ENCODE assay signal across 9 cellular contexts in the genomic region with DNA sequence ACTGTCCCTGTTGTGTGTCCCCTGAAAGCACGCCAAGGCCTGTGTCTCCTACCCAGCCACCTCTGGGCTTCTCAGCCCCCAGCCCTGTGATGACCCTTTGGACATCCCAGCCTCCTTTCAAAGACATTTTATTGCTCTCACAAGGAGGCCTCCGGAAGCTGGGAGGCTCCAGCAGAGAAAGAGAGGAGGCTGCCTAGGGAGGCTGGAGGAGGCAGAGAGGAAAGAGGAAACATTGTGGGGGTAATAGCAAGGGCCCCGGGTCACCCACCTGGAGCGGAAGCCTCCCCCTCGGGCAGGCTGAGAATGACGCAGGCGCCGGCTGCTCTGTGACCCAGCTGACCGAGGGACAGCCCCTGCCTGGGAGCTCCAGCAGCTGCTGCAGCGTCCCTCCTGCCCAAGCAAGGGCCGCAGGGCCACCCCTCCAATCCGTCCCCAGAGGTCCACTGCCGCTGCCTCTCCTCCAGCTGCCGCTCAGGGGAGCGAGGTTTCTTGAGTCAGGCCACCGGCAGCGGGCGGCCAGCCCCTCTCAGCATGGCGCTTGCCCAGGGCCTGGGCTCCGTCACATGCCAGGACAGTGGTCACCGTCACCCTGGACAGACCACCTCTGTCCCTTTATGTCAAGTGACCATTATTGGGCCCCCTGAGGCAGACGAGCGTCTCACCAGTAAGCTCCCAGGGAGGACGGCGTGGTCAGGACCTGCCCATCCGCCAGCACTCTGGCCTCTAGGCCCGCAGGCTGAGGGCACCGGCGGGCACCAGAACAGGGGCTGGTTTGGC. TPM values are rescaled to one million over a fixed set of nuclear protein-coding genes. Genes with fewer than 3 reads are reported as not detected.
DNase-seq lines count a peak whose midpoint lies in the region; ATAC-seq, FAIRE-seq and TF ChIP-seq lines count a peak whose summit lies in the region.
"Had no signal": no experiment of that assay in that cellular context is flagged by ENCODE, and none has a peak within 500 bp of the region (broad histone marks: within the 10 kb centered on the region; RNA-seq: fewer than 3 reads in every experiment).

No MANE protein-coding gene starts in this region.

- POLR2A ChIA-PET in endothelial cell of umbilical vein (lab: Charles Lee): no interaction called here
- POLR2A ChIA-PET in HEK293T (lab: Yijun Ruan, JAX): interaction anchor here (1.9 kb wide), 1 partner anchor 89 kb away, joined by 18 read pairs; a partner anchor contains a TSS

- DNase-seq in GM10266 (ENCODE audit: extremely low spot score): peak; percentile 90
- no peak for DNase-seq in endothelial cell of umbilical vein (ENCODE audit: low read depth, low spot score)
- peak; percentile 87 for DNase-seq in retina
- DNase-seq in HEK293T (ENCODE audit: extremely low spot score): no peak
- no peak for DNase-seq in SIG-M5 (lab: John Stamatoyannopoulos, UW)

- H3K27me3 ChIP-seq in OCI-LY1 (ENCODE audit: insufficient read depth, low read length) (no peaks in the 10 kb centered on the region), endothelial cell of umbilical vein (ENCODE audit: control insufficient read depth in 2 of 2, insufficient read depth in 2 of 2, low read length in 2 of 2) (peaks cover 0 to 1% of the 10 kb centered on the region in 2 experiments)

- CTCF ChIA-PET in endothelial cell of umbilical vein (lab: Charles Lee) (interaction anchor here (0.8 to 6.8 kb wide), 5 partner anchors 84 to 228 kb away, joined by 3 to 117 read pairs (median 30); a partner anchor contains a TSS), HEK293T (lab: Yijun Ruan, JAX) (no interaction called here)

- no peaks in the 10 kb centered on the region for H3K9me2 ChIP-seq in OCI-LY1 (ENCODE audit: low read depth, low read length)

- H3K27ac ChIP-seq in OCI-LY1 (ENCODE audit: low read depth, low read length, poor library complexity, severe bottlenecking) (no peak overlapping the region), endothelial cell of umbilical vein (ENCODE audit: insufficient read depth, low read depth, low read length) (no peak overlapping the region)

- no peak for TF ChIP-seq POLR2A in endothelial cell of umbilical vein (IDR thresholded peaks at IDR 0.05; ENCODE audit: low read depth, low read length)

- BruUV-seq in endothelial cell of umbilical vein (replicated peaks; lab: Mats Ljungman, UMichigan): no TSS peak

- H4K20me1 ChIP-seq in OCI-LY1 (ENCODE audit: insufficient read depth, low read length) (no peaks in the 10 kb centered on the region), endothelial cell of umbilical vein (replicated peaks; ENCODE audit: control insufficient read depth, extremely low read depth, insufficient read depth, low read length) (no peaks in the 10 kb centered on the region)

- H2AFZ ChIP-seq in OCI-LY1 (ENCODE audit: low read length): no peak overlapping the region
- peak overlapping the region; percentile 81 for H2AFZ ChIP-seq in endothelial cell of umbilical vein (ENCODE audit: low read depth, low read length)

- no peak for FAIRE-seq in endothelial cell of umbilical vein (lab: Jason Lieb, UNC)
- FAIRE-seq: HTR-8/SVneo had no signal

- H3K4me2 ChIP-seq in OCI-LY1 (ENCODE audit: low read length) (peak overlapping the region; percentile 78; the same call in 1 of the 2 replicates), endothelial cell of umbilical vein (ENCODE audit: insufficient read depth, low read length) (no peak overlapping the region)

- no peaks in the 10 kb centered on the region for H3K9me3 ChIP-seq in OCI-LY1 (ENCODE audit: low read length)
- H3K9me3 ChIP-seq in endothelial cell of umbilical vein (replicated peaks; ENCODE audit: control insufficient read depth, insufficient read depth, low read length): no peaks in the 10 kb centered on the region

- peaks cover 18% of the 10 kb centered on the region for H3K4me1 ChIP-seq in OCI-LY1 (ENCODE audit: insufficient read depth, low read length, severe bottlenecking)
- H3K4me1 ChIP-seq in endothelial cell of umbilical vein (ENCODE audit: control insufficient read depth, extremely low read depth, insufficient read depth, low read length): peaks cover 15% of the 10 kb centered on the region

- dilution Hi-C loops in endothelial cell of umbilical vein (cut with MboI; ENCODE audit: extremely low pct_ligation_motif_present, low sequenced_read_pairs): no loop called here

- H3K79me2 ChIP-seq in OCI-LY1 (ENCODE audit: insufficient read depth, low read length): no peaks in the 10 kb centered on the region
- H3K79me2 ChIP-seq in endothelial cell of umbilical vein (ENCODE audit: control insufficient read depth, insufficient read depth, low read length): no peaks in the 10 kb centered on the region

- H3K36me3 ChIP-seq in OCI-LY1 (ENCODE audit: insufficient read depth, low read length) (no peaks in the 10 kb centered on the region), endothelial cell of umbilical vein (ENCODE audit: control insufficient read depth in 2 of 2, extremely low read depth in 1 of 2, insufficient read depth in 2 of 2, low read length in 2 of 2) (no peaks in the 10 kb centered on the region)

- no peak overlapping the region for H3K9ac ChIP-seq in OCI-LY1 (ENCODE audit: low read length)
- no peak overlapping the region for H3K9ac ChIP-seq in endothelial cell of umbilical vein (replicated peaks; ENCODE audit: extremely low read depth, insufficient read depth, low read length)

- no peak overlapping the region for H3K4me3 ChIP-seq in OCI-LY1 (ENCODE audit: low read depth, low read length, poor library complexity, severe bottlenecking)
- no peak overlapping the region for H3K4me3 ChIP-seq in endothelial cell of umbilical vein (replicated peaks in 1 of 3; ENCODE audit: insufficient read depth in 1 of 3, low read depth in 1 of 3, low read length in 3 of 3)

- H3K9me1 ChIP-seq in endothelial cell of umbilical vein (replicated peaks; ENCODE audit: control insufficient read depth, extremely low read depth, insufficient read depth, low read length): no peaks in the 10 kb centered on the region

- H3F3A ChIP-seq in OCI-LY1 (ENCODE audit: insufficient read depth, low read length): no peaks in the 10 kb centered on the region

- intact Hi-C loops in endothelial cell of umbilical vein (cut with micrococcal nuclease): loop anchor here (5.0 kb wide), 1 partner anchor 41 kb away; no protein-coding TSS in a partner anchor

- TF ChIP-seq CTCF in GM10266 (IDR thresholded peaks at IDR 0.05; ENCODE audit: control insufficient read depth, insufficient read depth, low read depth, missing control alignments): no peak
- TF ChIP-seq CTCF in OCI-LY1 (IDR thresholded peaks at IDR 0.05; ENCODE audit: low read length): no peak
- TF ChIP-seq CTCF in endothelial cell of umbilical vein (IDR thresholded peaks at IDR 0.05; ENCODE audit: extremely low read depth in 1 of 2, insufficient read depth in 1 of 2, low read depth in 1 of 2, low read length in 2 of 2): no peak

- ATAC-seq in HG02885 (IDR thresholded peaks at IDR 0.05; ENCODE audit: poor library complexity, unreplicated experiment) (no peak), HG02884 (IDR thresholded peaks at IDR 0.05; ENCODE audit: unreplicated experiment) (no peak)

TF ChIP-seq in endothelial cell of umbilical vein, 7 proteins besides CTCF, POLR2A, EP300 and RAD21 (continues in another document):
- TF ChIP-seq JUN (IDR thresholded peaks at IDR 0.05; ENCODE audit: borderline replicate concordance, insufficient read depth, insufficient read length, low read depth): no peak
- TF ChIP-seq EZH2 (IDR thresholded peaks at IDR 0.05; ENCODE audit: borderline replicate concordance, low read depth, low read length, severe bottlenecking): no peak
- no peak for TF ChIP-seq FOS (IDR thresholded peaks at IDR 0.05; ENCODE audit: borderline replicate concordance, insufficient read depth, low read length)
- TF ChIP-seq POLR2AphosphoS5 (IDR thresholded peaks at IDR 0.05; ENCODE audit: insufficient read depth, low read depth, low read length): no peak
- TF ChIP-seq MYC (IDR thresholded peaks at IDR 0.05; ENCODE audit: low read depth, low read length): no peak
- TF ChIP-seq GATA2 (IDR thresholded peaks at IDR 0.05; ENCODE audit: insufficient read depth, insufficient read length, low read depth, low read length): no peak

TF ChIP-seq in HEK293T, 16 proteins besides CTCF, POLR2A, EP300 and RAD21:
- no peak for TF ChIP-seq NFRKB (IDR thresholded peaks at IDR 0.05)
- no peak for TF ChIP-seq LEF1 (IDR thresholded peaks at IDR 0.05; ENCODE audit: borderline replicate concordance)
- TF ChIP-seq TARDBP (IDR thresholded peaks at IDR 0.05): no peak
- no peak for TF ChIP-seq ELF4 (IDR thresholded peaks at IDR 0.05)

RNA-seq across cellular contexts. Expression of a gene that starts 29.3 kb away (rescaled TPM):
- total RNA-seq in endothelial cell of umbilical vein: 6,127 and 6,180 TPM in 2 replicates
- polyA plus RNA-seq in endothelial cell of umbilical vein: 7,850 and 10,663 TPM in 2 replicates
- 8,486 and 8,491 TPM in 2 replicates for polyA plus RNA-seq in endothelial cell of umbilical vein (2011; cell fraction: cytosol; rRNA removed)
- polyA plus RNA-seq in endothelial cell of umbilical vein (2011; cell fraction: nucleus; rRNA removed): 3,539 and 4,015 TPM in 2 replicates
- polyA plus RNA-seq in endothelial cell of umbilical vein (2012): 6,029 and 7,831 TPM in 2 replicates
- 1,957 and 3,242 TPM in 2 replicates for polyA minus RNA-seq in endothelial cell of umbilical vein
- polyA minus RNA-seq in endothelial cell of umbilical vein (2011; cell fraction: cytosol; rRNA and poly(A)+ RNA removed): 776 TPM
- polyA minus RNA-seq in endothelial cell of umbilical vein (2011; cell fraction: nucleus; rRNA and poly(A)+ RNA removed): 664 and 1,635 TPM in 2 replicates

RNA-seq across cellular contexts. Expression of a gene that starts 44.9 kb away (rescaled TPM):
- total RNA-seq in endothelial cell of umbilical vein: 0.58 and 0.71 TPM in 2 replicates
- 0.32 and 0.46 TPM in 2 replicates for polyA plus RNA-seq in endothelial cell of umbilical vein
- polyA plus RNA-seq in endothelial cell of umbilical vein (2011; cell fraction: cytosol; rRNA removed): 0.06 and 0.10 TPM in 2 replicates
- polyA plus RNA-seq in endothelial cell of umbilical vein (2011; cell fraction: nucleus; rRNA removed): 0.43 and 0.87 TPM in 2 replicates
- 0.12 and 0.25 TPM in 2 replicates for polyA plus RNA-seq in endothelial cell of umbilical vein (2012)
- 0.41 TPM in 1 of 2 replicates, not detected in the other for polyA minus RNA-seq in endothelial cell of umbilical vein
- polyA minus RNA-seq in endothelial cell of umbilical vein (2011; cell fraction: cytosol; rRNA and poly(A)+ RNA removed): 1.1 TPM
- 0.67 and 1.4 TPM in 2 replicates for polyA minus RNA-seq in endothelial cell of umbilical vein (2011; cell fraction: nucleus; rRNA and poly(A)+ RNA removed)

Comparison
In these comparisons a context has a peak if more than half of its experiments do, and no peak if none do; other contexts are left out.
1. DNase-seq: peak in GM10266 (single experiment) and retina (single experiment); none in endothelial cell of umbilical vein (single experiment), HEK293T (single experiment) and SIG-M5 (single experiment).